In the genomic region with DNA sequence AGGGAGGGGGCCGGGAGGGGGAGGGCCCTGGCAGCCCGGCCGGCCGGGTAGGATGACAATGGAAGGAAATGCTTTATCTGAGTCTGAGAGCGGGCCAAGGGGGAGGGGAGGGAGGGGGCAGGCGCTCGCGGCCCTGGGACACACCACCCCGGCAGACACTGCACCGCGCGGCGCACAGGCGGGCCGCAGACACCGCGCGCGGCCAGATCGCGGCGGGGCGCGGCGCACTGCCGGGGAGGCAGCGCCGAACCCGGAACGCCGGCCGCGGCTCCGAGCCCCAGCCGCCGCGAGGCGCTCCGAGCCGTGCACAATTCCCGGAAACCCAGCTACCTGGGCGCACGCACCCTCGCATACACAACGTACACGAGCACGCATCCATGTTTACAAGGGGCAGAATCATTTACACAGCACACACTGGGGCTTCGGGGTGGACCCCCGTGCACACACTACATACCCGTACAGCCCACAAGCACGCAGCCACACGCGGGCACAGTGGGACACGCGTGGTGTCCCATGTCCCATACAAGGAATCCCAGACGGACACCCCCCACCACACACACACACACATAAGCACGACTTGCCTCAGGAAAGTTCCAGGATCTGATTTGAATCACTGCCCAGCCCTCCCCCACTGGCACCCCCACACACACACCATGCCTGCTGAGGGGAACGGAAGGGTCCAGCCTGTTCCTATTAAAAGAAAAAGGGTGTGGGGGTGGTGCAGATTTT, we compare ENCODE assay signal across 1 cellular context.
TF ChIP-seq lines count a peak whose summit lies in the region.

Gene HDAC7, minus strand, starts transcription at position 2 of the 729 bp plus-strand sequence. CDS start 118 bp downstream, outside the sequence.

TF ChIP-seq in K562, 482 proteins besides CTCF, POLR2A, EP300 and RAD21 (continued from another document and continues in another):
- TF ChIP-seq CHAMP1 (IDR thresholded peaks at IDR 0.05) (no peak), BDP1 (IDR thresholded peaks at IDR 0.05; ENCODE audit: insufficient read depth, insufficient read length) (no peak), ZNF431 (CRISPR knock-in tag; IDR thresholded peaks at IDR 0.05) (no peak), SMARCA5 (IDR thresholded peaks at IDR 0.05) (peak; percentile 83), ETV6 (IDR thresholded peaks at IDR 0.05; ENCODE audit: borderline replicate concordance in 1 of 2, low read depth in 2 of 2, low read length in 1 of 2) (no peak), ETV6 (CRISPR knock-in tag; IDR thresholded peaks at IDR 0.05; ENCODE audit: borderline replicate concordance) (no peak), ZNF175 (CRISPR knock-in tag; IDR thresholded peaks at IDR 0.05; ENCODE audit: low read depth) (no peak), HLTF (IDR thresholded peaks at IDR 0.05) (no peak), L3MBTL2 (IDR thresholded peaks at IDR 0.05) (peak; percentile 40; the same call in 1 of the 2 replicates), MYC (IDR thresholded peaks at IDR 0.05; ENCODE audit: low read depth, low read length) (peak; percentile 67), MYC (CRISPR knock-in tag; IDR thresholded peaks at IDR 0.05; ENCODE audit: borderline replicate concordance, low read depth) (peak; percentile 28; the same call in 1 of the 2 replicates), LCOR (CRISPR knock-in tag; IDR thresholded peaks at IDR 0.05) (no peak), ZNF174 (CRISPR knock-in tag; IDR thresholded peaks at IDR 0.05) (no peak), HBP1 (CRISPR knock-in tag; IDR thresholded peaks at IDR 0.05) (0 out of 2 replicates have a peak, but pooled peaks have one; percentile 38), ZHX1 (conservative IDR thresholded peaks at IDR 0.05; ENCODE audit: low read length) (no peak), MLLT1 (IDR thresholded peaks at IDR 0.05) (0 out of 4 replicates have a peak, but pooled peaks of 1 of the 2 experiments have one; percentile 26), KDM1A (IDR thresholded peaks at IDR 0.05) (peak; percentile 98), TFAP4 (CRISPR knock-in tag; IDR thresholded peaks at IDR 0.05; ENCODE audit: borderline replicate concordance) (0 out of 2 replicates have a peak, but pooled peaks have one; percentile 21), MTA1 (IDR thresholded peaks at IDR 0.05; ENCODE audit: borderline replicate concordance) (no peak), ZNF24 (IDR thresholded peaks at IDR 0.05) (peak; percentile 56; the same call in 1 of the 2 replicates), ZNF124 (CRISPR knock-in tag; IDR thresholded peaks at IDR 0.05) (no peak), RNF2 (IDR thresholded peaks at IDR 0.05) (peak; percentile 58), NONO (IDR thresholded peaks at IDR 0.05; ENCODE audit: low read depth in 2 of 2, low read length in 1 of 2) (peak in 1 of 2 experiments; percentile 92; a peak in 2 of 4 replicates), ELF2 (CRISPR knock-in tag; IDR thresholded peaks at IDR 0.05) (peak; percentile 46; the same call in 1 of the 2 replicates), SP1 (CRISPR knock-in tag; IDR thresholded peaks at IDR 0.05) (no peak), HNRNPLL (IDR thresholded peaks at IDR 0.05; ENCODE audit: low read depth, low read length, poor library complexity, severe bottlenecking) (peak; percentile 20), SIN3B (IDR thresholded peaks at IDR 0.05; ENCODE audit: low read depth) (0 out of 2 replicates have a peak, but pooled peaks have one; percentile 46), IFI16 (CRISPR knock-in tag; IDR thresholded peaks at IDR 0.05) (no peak), RFX1 (IDR thresholded peaks at IDR 0.05) (no peak), SMARCA4 (IDR thresholded peaks at IDR 0.05) (no peak)
- TF ChIP-seq, protein P1, sequence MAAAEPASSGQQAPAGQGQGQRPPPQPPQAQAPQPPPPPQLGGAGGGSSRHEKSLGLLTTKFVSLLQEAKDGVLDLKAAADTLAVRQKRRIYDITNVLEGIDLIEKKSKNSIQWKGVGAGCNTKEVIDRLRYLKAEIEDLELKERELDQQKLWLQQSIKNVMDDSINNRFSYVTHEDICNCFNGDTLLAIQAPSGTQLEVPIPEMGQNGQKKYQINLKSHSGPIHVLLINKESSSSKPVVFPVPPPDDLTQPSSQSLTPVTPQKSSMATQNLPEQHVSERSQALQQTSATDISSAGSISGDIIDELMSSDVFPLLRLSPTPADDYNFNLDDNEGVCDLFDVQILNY (CRISPR knock-in tag; IDR thresholded peaks at IDR 0.05) = 0 out of 2 replicates have a peak, but pooled peaks have one; percentile 51
- TF ChIP-seq, protein P2, sequence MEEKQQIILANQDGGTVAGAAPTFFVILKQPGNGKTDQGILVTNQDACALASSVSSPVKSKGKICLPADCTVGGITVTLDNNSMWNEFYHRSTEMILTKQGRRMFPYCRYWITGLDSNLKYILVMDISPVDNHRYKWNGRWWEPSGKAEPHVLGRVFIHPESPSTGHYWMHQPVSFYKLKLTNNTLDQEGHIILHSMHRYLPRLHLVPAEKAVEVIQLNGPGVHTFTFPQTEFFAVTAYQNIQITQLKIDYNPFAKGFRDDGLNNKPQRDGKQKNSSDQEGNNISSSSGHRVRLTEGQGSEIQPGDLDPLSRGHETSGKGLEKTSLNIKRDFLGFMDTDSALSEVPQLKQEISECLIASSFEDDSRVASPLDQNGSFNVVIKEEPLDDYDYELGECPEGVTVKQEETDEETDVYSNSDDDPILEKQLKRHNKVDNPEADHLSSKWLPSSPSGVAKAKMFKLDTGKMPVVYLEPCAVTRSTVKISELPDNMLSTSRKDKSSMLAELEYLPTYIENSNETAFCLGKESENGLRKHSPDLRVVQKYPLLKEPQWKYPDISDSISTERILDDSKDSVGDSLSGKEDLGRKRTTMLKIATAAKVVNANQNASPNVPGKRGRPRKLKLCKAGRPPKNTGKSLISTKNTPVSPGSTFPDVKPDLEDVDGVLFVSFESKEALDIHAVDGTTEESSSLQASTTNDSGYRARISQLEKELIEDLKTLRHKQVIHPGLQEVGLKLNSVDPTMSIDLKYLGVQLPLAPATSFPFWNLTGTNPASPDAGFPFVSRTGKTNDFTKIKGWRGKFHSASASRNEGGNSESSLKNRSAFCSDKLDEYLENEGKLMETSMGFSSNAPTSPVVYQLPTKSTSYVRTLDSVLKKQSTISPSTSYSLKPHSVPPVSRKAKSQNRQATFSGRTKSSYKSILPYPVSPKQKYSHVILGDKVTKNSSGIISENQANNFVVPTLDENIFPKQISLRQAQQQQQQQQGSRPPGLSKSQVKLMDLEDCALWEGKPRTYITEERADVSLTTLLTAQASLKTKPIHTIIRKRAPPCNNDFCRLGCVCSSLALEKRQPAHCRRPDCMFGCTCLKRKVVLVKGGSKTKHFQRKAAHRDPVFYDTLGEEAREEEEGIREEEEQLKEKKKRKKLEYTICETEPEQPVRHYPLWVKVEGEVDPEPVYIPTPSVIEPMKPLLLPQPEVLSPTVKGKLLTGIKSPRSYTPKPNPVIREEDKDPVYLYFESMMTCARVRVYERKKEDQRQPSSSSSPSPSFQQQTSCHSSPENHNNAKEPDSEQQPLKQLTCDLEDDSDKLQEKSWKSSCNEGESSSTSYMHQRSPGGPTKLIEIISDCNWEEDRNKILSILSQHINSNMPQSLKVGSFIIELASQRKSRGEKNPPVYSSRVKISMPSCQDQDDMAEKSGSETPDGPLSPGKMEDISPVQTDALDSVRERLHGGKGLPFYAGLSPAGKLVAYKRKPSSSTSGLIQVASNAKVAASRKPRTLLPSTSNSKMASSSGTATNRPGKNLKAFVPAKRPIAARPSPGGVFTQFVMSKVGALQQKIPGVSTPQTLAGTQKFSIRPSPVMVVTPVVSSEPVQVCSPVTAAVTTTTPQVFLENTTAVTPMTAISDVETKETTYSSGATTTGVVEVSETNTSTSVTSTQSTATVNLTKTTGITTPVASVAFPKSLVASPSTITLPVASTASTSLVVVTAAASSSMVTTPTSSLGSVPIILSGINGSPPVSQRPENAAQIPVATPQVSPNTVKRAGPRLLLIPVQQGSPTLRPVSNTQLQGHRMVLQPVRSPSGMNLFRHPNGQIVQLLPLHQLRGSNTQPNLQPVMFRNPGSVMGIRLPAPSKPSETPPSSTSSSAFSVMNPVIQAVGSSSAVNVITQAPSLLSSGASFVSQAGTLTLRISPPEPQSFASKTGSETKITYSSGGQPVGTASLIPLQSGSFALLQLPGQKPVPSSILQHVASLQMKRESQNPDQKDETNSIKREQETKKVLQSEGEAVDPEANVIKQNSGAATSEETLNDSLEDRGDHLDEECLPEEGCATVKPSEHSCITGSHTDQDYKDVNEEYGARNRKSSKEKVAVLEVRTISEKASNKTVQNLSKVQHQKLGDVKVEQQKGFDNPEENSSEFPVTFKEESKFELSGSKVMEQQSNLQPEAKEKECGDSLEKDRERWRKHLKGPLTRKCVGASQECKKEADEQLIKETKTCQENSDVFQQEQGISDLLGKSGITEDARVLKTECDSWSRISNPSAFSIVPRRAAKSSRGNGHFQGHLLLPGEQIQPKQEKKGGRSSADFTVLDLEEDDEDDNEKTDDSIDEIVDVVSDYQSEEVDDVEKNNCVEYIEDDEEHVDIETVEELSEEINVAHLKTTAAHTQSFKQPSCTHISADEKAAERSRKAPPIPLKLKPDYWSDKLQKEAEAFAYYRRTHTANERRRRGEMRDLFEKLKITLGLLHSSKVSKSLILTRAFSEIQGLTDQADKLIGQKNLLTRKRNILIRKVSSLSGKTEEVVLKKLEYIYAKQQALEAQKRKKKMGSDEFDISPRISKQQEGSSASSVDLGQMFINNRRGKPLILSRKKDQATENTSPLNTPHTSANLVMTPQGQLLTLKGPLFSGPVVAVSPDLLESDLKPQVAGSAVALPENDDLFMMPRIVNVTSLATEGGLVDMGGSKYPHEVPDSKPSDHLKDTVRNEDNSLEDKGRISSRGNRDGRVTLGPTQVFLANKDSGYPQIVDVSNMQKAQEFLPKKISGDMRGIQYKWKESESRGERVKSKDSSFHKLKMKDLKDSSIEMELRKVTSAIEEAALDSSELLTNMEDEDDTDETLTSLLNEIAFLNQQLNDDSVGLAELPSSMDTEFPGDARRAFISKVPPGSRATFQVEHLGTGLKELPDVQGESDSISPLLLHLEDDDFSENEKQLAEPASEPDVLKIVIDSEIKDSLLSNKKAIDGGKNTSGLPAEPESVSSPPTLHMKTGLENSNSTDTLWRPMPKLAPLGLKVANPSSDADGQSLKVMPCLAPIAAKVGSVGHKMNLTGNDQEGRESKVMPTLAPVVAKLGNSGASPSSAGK (IDR thresholded peaks at IDR 0.05) = no peak
